In the genomic region with DNA sequence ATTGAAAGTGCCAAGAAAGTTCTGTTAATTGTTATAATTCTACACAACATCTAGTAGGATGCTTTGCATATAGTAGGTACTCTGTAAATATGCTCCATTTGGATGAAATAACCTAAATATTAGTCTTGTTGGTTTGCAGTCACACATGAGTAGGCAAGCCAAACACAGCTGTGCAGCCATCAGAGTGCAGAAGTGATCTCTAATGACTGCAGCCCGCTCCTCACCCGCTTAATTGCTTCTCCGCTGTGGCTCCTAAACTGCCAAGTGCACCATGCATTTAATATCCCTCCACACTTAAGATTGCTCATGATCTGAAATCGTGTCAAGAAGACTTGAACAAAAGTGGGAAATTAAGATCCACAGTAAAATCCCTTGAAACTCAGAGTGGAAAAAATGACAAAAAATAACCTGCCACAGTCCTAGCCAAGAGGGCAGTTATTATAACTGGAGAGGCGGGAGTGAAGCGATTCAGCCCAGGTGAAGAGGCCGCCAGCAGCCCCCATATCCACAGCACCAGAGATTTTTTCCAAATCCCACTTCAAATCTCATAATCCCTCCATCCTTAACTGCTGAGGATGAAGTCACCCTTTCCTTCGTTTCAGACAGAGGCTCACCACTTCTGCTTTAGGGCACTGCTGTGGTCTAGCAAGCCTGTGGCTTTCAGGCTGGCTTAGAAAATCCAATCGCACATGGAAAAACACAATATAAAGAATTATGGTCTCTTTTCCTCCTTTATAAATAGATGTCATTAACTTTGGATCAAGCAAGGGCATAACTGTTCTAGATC, we compare ENCODE assay signal across 18 cellular contexts.
A peak's percentile ranks its signal among the peaks of the same experiment; 100 is the strongest.
DNase-seq lines count a peak whose midpoint lies in the region; ATAC-seq and TF ChIP-seq lines count a peak whose summit lies in the region.
"Had no signal": no experiment of that assay in that cellular context is flagged by ENCODE, and none has a peak within 500 bp of the region (broad histone marks: within the 10 kb centered on the region; RNA-seq: fewer than 3 reads in every experiment).

No MANE protein-coding gene starts in this region.

- H3K27me3 ChIP-seq in psoas muscle (ENCODE audit: insufficient read depth in 3 of 3, low read length in 2 of 3), result no peaks in the 10 kb centered on the region
- H3K27me3 ChIP-seq: heart left ventricle, MG63 had no signal

- WGBS in psoas muscle, 3 donors, result 70 to 79% (median 71%) methylated on average over 9 of the region's 9 CpGs

- in situ Hi-C loops in KBM-7 (cut with MboI; ENCODE audit: low pct_unique_long_range_greater_than_20kb, low sequenced_read_pairs), result no loop called here

- ATAC-seq in psoas muscle (no peak), GM18907 (IDR thresholded peaks at IDR 0.05; ENCODE audit: unreplicated experiment) (no peak)
- ATAC-seq: GM12878, heart left ventricle, left lobe of liver had no signal

- H3K4me1 ChIP-seq in psoas muscle, result peaks cover 7% of the 10 kb centered on the region
- H3K4me1 ChIP-seq: BE2C, heart left ventricle had no signal

- H3K36me3 ChIP-seq in psoas muscle (ENCODE audit: insufficient read depth in 1 of 2, low read depth in 1 of 2), result no peaks in the 10 kb centered on the region
- H3K36me3 ChIP-seq: BE2C, heart left ventricle, MG63 had no signal

- H3K9me3 ChIP-seq in psoas muscle, result no peaks in the 10 kb centered on the region
- H3K9me3 ChIP-seq: BE2C, heart left ventricle, MG63 had no signal

- intact Hi-C loops in psoas muscle (cut with DNase I), result no loop called here

- no peak overlapping the region for H3K4me3 ChIP-seq in psoas muscle
- H3K4me3 ChIP-seq: GM12878, heart left ventricle, MG63 had no signal

- peak overlapping the region; percentile 39 for H3K27ac ChIP-seq in psoas muscle
- H3K27ac ChIP-seq: heart left ventricle had no signal

- DNase-seq in KBM-7 (peak; percentile 27), NCI-H187 (lab: John Stamatoyannopoulos, UW) (peak; percentile 92 to 93), NCI-H526 treated with DMSO at 0.1 percent for 48 hours (lab: John Stamatoyannopoulos, UW) (peak; percentile 85), psoas muscle (no peak), kidney glomerular epithelial cell (lab: John Stamatoyannopoulos, UW) (no peak), GM20000 (ENCODE audit: low spot score) (no peak), HK-2 (ENCODE audit: unreplicated experiment) (no peak)
- DNase-seq: activated CD4-positive, alpha-beta T cell treated with anti-CD3 and anti-CD28 coated beads, Interleukin-2, amount 10 ng/mL, durations not matched to agents 24 days and 14 days; amygdala; BE2C; erythroblast; heart left ventricle; MG63; stimulated activated CD4-positive, alpha-beta T cell treated with anti-CD3 and anti-CD28 coated beads, Interleukin-4, amount 100 ng/mL, for 1 hour; trophoblast cell had no signal

- TF ChIP-seq CTCF in psoas muscle (IDR thresholded peaks at IDR 0.05) (no peak), GM20000 (IDR thresholded peaks at IDR 0.05; ENCODE audit: extremely low read depth, missing control alignments) (no peak)

Comparison
In these comparisons a context has a peak if more than half of its experiments do, and no peak if none do; other contexts are left out.
1. DNase-seq: peak in KBM-7 (single experiment), NCI-H187 (2 of 2) and NCI-H526 treated with DMSO at 0.1 percent for 48 hours (single experiment); none in psoas muscle (0 of 2), kidney glomerular epithelial cell (single experiment), GM20000 (single experiment) and HK-2 (single experiment).